In genomic region chr19:53978975-53979801, GRCh38 we compare ENCODE assay signal across 11 cellular contexts. TPM values are rescaled to one million over a fixed set of nuclear protein-coding genes. Genes with fewer than 3 reads are reported as not detected.
DNase-seq lines count a peak whose midpoint lies in the region; ATAC-seq and TF ChIP-seq lines count a peak whose summit lies in the region.
"Had no signal": no experiment of that assay in that cellular context is flagged by ENCODE, and none has a peak within 500 bp of the region (broad histone marks: within the 10 kb centered on the region; RNA-seq: fewer than 3 reads in every experiment).

No MANE protein-coding gene starts in this region.

- H3K9me3 ChIP-seq in BLaER1 = no peaks in the 10 kb centered on the region
- no peaks in the 10 kb centered on the region for H3K9me3 ChIP-seq in NT2/D1 (ENCODE audit: insufficient read depth, low read length)
- H3K9me3 ChIP-seq: gastroesophageal sphincter had no signal

- intact Hi-C loops in left colon (cut with DNase I, micrococcal nuclease) = no loop called here

- H3K9me3 Mint-ChIP-seq in chondrocyte (ENCODE audit: low read depth) = no peaks in the 10 kb centered on the region
- H3K9me3 Mint-ChIP-seq in naive B cell = peaks cover 17 to 25% (median 18%) of the 10 kb centered on the region in 7 donors

- peak overlapping the region; percentile 70 for H3K4me2 ChIP-seq in BLaER1

- H3K36me3 ChIP-seq in BLaER1 = no peaks in the 10 kb centered on the region
- no peaks in the 10 kb centered on the region for H3K36me3 ChIP-seq in NT2/D1 (ENCODE audit: insufficient read depth, insufficient read length, low read length)
- H3K36me3 ChIP-seq: gastroesophageal sphincter had no signal

- DNase-seq in NT2/D1 (ENCODE audit: low read depth, low spot score) = no peak
- no peak for DNase-seq in chondrocyte (ENCODE audit: low spot score)
- DNase-seq in naive B cell = no peak
- no peak for DNase-seq in SK-N-DZ (ENCODE audit: low spot score)
- no peak for DNase-seq in stimulated activated CD4-positive, alpha-beta T cell treated with anti-CD3 and anti-CD28 coated beads, Interleukin-12 subunit alpha, Interleukin-12 subunit beta, amount 100 ng/mL, for 4 hours
- no peak for DNase-seq in left colon
- no peak for DNase-seq in NCI-H2081 (lab: John Stamatoyannopoulos, UW)
- DNase-seq: NCI-H1417 treated with DMSO at 0.1 percent for 48 hours, SHP77 treated with DMSO at 0.1 percent for 48 hours had no signal

- H3K36me3 Mint-ChIP-seq in chondrocyte (ENCODE audit: low read depth) (peaks cover 7% of the 10 kb centered on the region), naive B cell (peaks cover 0 to 36% of the 10 kb centered on the region in 2 donors)

- H3K4me1 Mint-ChIP-seq in chondrocyte (ENCODE audit: low read depth) (peaks cover 19% of the 10 kb centered on the region), naive B cell (peaks cover 25 to 30% (median 28%) of the 10 kb centered on the region in 3 donors)

- TF ChIP-seq CTCF in chondrocyte (IDR thresholded peaks at IDR 0.05) = no peak

- H3K4me3 ChIP-seq in BLaER1 (peak overlapping the region; percentile 45; the same call in 1 of the 2 replicates), NT2/D1 (ENCODE audit: insufficient read length, low read depth) (peak overlapping the region; percentile 54)

- H3K4me3 Mint-ChIP-seq in chondrocyte (ENCODE audit: unreplicated experiment) = peak overlapping the region; percentile 26
- peak overlapping the region in 6 of 8 donors; percentile 13 to 82 (median 41) for H3K4me3 Mint-ChIP-seq in naive B cell

- no peak overlapping the region for H3K27ac ChIP-seq in BLaER1
- H3K27ac ChIP-seq: gastroesophageal sphincter had no signal

- peaks cover 38% of the 10 kb centered on the region for H3K27me3 Mint-ChIP-seq in chondrocyte (ENCODE audit: low read depth)
- peaks cover 38 to 71% (median 55%) of the 10 kb centered on the region in 3 donors for H3K27me3 Mint-ChIP-seq in naive B cell

- H3K9ac ChIP-seq in BLaER1 (no peak overlapping the region), NT2/D1 (ENCODE audit: insufficient read length, low read depth) (peak overlapping the region; percentile 72)

- H3K27me3 ChIP-seq in BLaER1 (peaks cover 35% of the 10 kb centered on the region), NT2/D1 (ENCODE audit: insufficient read depth, insufficient read length) (peaks cover 20% of the 10 kb centered on the region)

- H3K4me1 ChIP-seq in BLaER1 = peaks cover 49% of the 10 kb centered on the region
- H3K4me1 ChIP-seq in NT2/D1 (ENCODE audit: insufficient read depth, insufficient read length) = no peaks in the 10 kb centered on the region

- H3K27ac Mint-ChIP-seq in chondrocyte (ENCODE audit: unreplicated experiment) = no peak overlapping the region
- H3K27ac Mint-ChIP-seq in naive B cell = peak overlapping the region in 1 of 6 donors; percentile 54

- no peaks in the 10 kb centered on the region for H4K20me1 ChIP-seq in BLaER1

- ATAC-seq in naive B cell (ENCODE audit: low read depth in 2 of 2) (no peak), left colon (no peak)

RNA-seq across cellular contexts. Expression of gene CACNG6, which starts 12.2 kb away (rescaled TPM):
- not detected in 3 replicates for total RNA-seq in chondrocyte
- polyA plus RNA-seq in naive B cell (ENCODE audit: low read depth in 6 of 6) = not detected
- polyA plus RNA-seq in SK-N-DZ (2014; cell fraction: cytosol; rRNA removed) = 0.12 and 0.67 TPM in 2 replicates
- polyA plus RNA-seq in SK-N-DZ (2014; cell fraction: nucleus; rRNA removed) = 0.17 TPM in 1 of 2 replicates, not detected in the other
- total RNA-seq in left colon = not detected
- total RNA-seq: gastroesophageal sphincter had no signal

RNA-seq across cellular contexts. Expression of gene CACNG8, which starts 16.5 kb away (rescaled TPM):
- 0.05 TPM in 1 of 3 replicates, not detected in the others for total RNA-seq in chondrocyte
- not detected for polyA plus RNA-seq in naive B cell (ENCODE audit: low read depth in 6 of 6)
- 0.08 TPM in 1 of 2 replicates, not detected in the other for polyA plus RNA-seq in SK-N-DZ (2014; cell fraction: cytosol; rRNA removed)
- polyA plus RNA-seq in SK-N-DZ (2014; cell fraction: nucleus; rRNA removed) = 0.12 and 0.83 TPM in 2 replicates
- under 1 TPM in 1 of 2 donors, not detected in 1; 0.03 TPM for total RNA-seq in left colon
